28 cellular contexts compared by ENCODE assay signal in genomic region chr1:227666286-227666685, GRCh38.
"Had no signal": no experiment of that assay in that cellular context is flagged by ENCODE, and none has a peak within 500 bp of the region (broad histone marks: within the 10 kb centered on the region; RNA-seq: fewer than 3 reads in every experiment).

No MANE protein-coding gene starts in this region.

- H3K4me3 Mint-ChIP-seq: activated naive CD4-positive, alpha-beta T cell treated with anti-CD3 and anti-CD28 coated beads for 36 hours; activated naive CD8-positive, alpha-beta T cell treated with anti-CD3 and anti-CD28 coated beads, Interleukin-2, amount 10 ng/mL, durations not matched to agents 7 days and 5 days; activated T-cell treated with anti-CD3 and anti-CD28 coated beads, Interleukin-2, amount 50 U/mL, for 24 hours; activated T-helper 17 cell treated with anti-CD3 and anti-CD28 coated beads, Interleukin-2, amount 50 U/mL, for 72 hours; immature natural killer cell; mesothelial cell of epicardium; natural killer cell; T-helper 1 cell treated with Interleukin-12 subunit alpha and Interleukin-12 subunit beta and Interleukin-4 antibody, amounts not matched to agents 30 μg/mL and 1 μg/mL, for 36 hours; WTC11 had no signal

- DNase-seq: activated CD4-positive, alpha-beta T cell treated with anti-CD3 and anti-CD28 coated beads, Interleukin-2, amount 50 U/mL, for 4 hours; activated CD8-positive, alpha-beta memory T cell treated with anti-CD3 and anti-CD28 coated beads for 24 hours; activated CD8-positive, alpha-beta memory T cell treated with anti-CD3 and anti-CD28 coated beads, Interleukin-2, amount 50 U/mL, for 4 hours; activated naive CD4-positive, alpha-beta T cell treated with anti-CD3 and anti-CD28 coated beads for 36 hours; activated naive CD8-positive, alpha-beta T cell treated with anti-CD3 and anti-CD28 coated beads, Interleukin-2, amount 10 ng/mL, durations not matched to agents 7 days and 5 days; activated T-cell treated with anti-CD3 and anti-CD28 coated beads, Interleukin-2, amount 50 U/mL, for 24 hours; amniotic stem cell; erythroblast; glutamatergic neuron; immature natural killer cell; left lung; natural killer cell; retina; spleen; stimulated activated CD4-positive, alpha-beta T cell treated with anti-CD3 and anti-CD28 coated beads, Interleukin-4, amount 100 ng/mL, for 1 hour; stimulated activated naive CD4-positive, alpha-beta T cell treated with Interleukin-2 at 50 U/mL for 16 hours; substantia nigra; T1000; thyroid gland; upper lobe of right lung had no signal

- H3K79me2 ChIP-seq: hepatocyte had no signal

- H3K27ac Mint-ChIP-seq: activated naive CD4-positive, alpha-beta T cell treated with anti-CD3 and anti-CD28 coated beads for 36 hours; activated naive CD8-positive, alpha-beta T cell treated with anti-CD3 and anti-CD28 coated beads, Interleukin-2, amount 10 ng/mL, durations not matched to agents 7 days and 5 days; activated T-cell treated with anti-CD3 and anti-CD28 coated beads, Interleukin-2, amount 50 U/mL, for 24 hours; activated T-helper 17 cell treated with anti-CD3 and anti-CD28 coated beads, Interleukin-2, amount 50 U/mL, for 72 hours; immature natural killer cell; mesothelial cell of epicardium; natural killer cell; progenitor cell of endocrine pancreas; T-helper 1 cell treated with Interleukin-12 subunit alpha and Interleukin-12 subunit beta and Interleukin-4 antibody, amounts not matched to agents 30 μg/mL and 1 μg/mL, for 36 hours; WTC11 had no signal

- H3K27me3 Mint-ChIP-seq: activated naive CD8-positive, alpha-beta T cell treated with anti-CD3 and anti-CD28 coated beads, Interleukin-2, amount 10 ng/mL, durations not matched to agents 7 days and 5 days; activated T-cell treated with anti-CD3 and anti-CD28 coated beads, Interleukin-2, amount 50 U/mL, for 24 hours; activated T-helper 17 cell treated with anti-CD3 and anti-CD28 coated beads, Interleukin-2, amount 50 U/mL, for 72 hours; progenitor cell of endocrine pancreas had no signal

- H3K36me3 ChIP-seq: thyroid gland, upper lobe of right lung had no signal

- ATAC-seq: activated T-helper 17 cell treated with anti-CD3 and anti-CD28 coated beads, Interleukin-2, amount 50 U/mL, for 72 hours; left lung; natural killer cell; upper lobe of right lung; WTC11 had no signal

- H3K4me1 ChIP-seq: left lung, spleen, thyroid gland, upper lobe of right lung had no signal

- H3K27me3 ChIP-seq: hepatocyte, left lung, spleen, thyroid gland, upper lobe of right lung had no signal

- H3K27ac ChIP-seq: hepatocyte, left lung, spleen, thyroid gland, upper lobe of right lung had no signal

- H3K4me1 Mint-ChIP-seq: activated naive CD8-positive, alpha-beta T cell treated with anti-CD3 and anti-CD28 coated beads, Interleukin-2, amount 10 ng/mL, durations not matched to agents 7 days and 5 days; activated T-helper 17 cell treated with anti-CD3 and anti-CD28 coated beads, Interleukin-2, amount 50 U/mL, for 72 hours; immature natural killer cell; mesothelial cell of epicardium; natural killer cell; WTC11 had no signal

- H2AFZ ChIP-seq: hepatocyte had no signal

- H3K4me2 ChIP-seq: hepatocyte had no signal

- H3K4me3 ChIP-seq: hepatocyte, left lung, spleen, thyroid gland, upper lobe of right lung had no signal

- FAIRE-seq: endometrium, frontal cortex had no signal
